ENCODE assay signal across 4 cellular contexts in the genomic region with DNA sequence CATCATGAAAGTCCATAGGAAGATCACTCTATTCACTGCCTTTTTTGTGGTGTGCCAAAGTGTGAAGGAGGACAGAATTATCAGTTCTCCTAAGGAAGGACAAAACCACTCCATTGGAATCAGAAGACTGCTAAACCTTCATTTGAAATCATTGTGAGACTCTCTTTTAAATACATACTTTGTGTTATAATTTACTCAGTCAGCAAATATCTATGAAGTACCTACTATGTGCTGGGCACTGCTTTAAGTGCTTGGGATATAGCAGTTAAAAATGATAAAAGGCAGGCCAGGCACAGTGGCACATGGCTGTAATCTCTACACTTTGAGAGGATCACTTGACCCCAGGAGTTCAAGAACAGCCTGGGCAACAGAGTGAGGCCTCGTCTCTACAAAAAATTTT.
TF ChIP-seq lines count a peak whose summit lies in the region.

No MANE protein-coding gene starts in this region.

TF ChIP-seq in HepG2, 621 proteins besides CTCF, POLR2A, EP300 and RAD21:
- TF ChIP-seq AGO2 (optimal IDR thresholded peaks at IDR 0.05; ENCODE audit: low read depth, low read length) (no peak), ZNF335 (CRISPR knock-in tag; IDR thresholded peaks at IDR 0.05) (no peak), MAFK (conservative IDR thresholded peaks at IDR 0.05 in 1 of 2, IDR thresholded peaks at IDR 0.05 in 1 of 2; ENCODE audit: low read length in 2 of 2) (peak; percentile 66 to 83; a peak in 3 of 4 replicates), MAFF (IDR thresholded peaks at IDR 0.05; ENCODE audit: low read depth, low read length) (peak; percentile 74)

TF ChIP-seq in A549, 52 proteins besides CTCF, POLR2A, EP300 and RAD21:
- TF ChIP-seq MAFK (IDR thresholded peaks at IDR 0.05; ENCODE audit: partially characterized antibody): peak; percentile 44
- TF ChIP-seq, protein P1, sequence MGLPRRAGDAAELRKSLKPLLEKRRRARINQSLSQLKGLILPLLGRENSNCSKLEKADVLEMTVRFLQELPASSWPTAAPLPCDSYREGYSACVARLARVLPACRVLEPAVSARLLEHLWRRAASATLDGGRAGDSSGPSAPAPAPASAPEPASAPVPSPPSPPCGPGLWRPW (IDR thresholded peaks at IDR 0.05): no peak

TF ChIP-seq in IMR-90, 13 proteins besides CTCF, POLR2A, EP300 and RAD21:
- TF ChIP-seq MAFK (IDR thresholded peaks at IDR 0.05; ENCODE audit: low read depth, low read length) (peak; percentile 56), CEBPB (IDR thresholded peaks at IDR 0.05; ENCODE audit: low read depth, low read length) (no peak), SMC3 (IDR thresholded peaks at IDR 0.05; ENCODE audit: low read depth, low read length) (no peak), MAZ (IDR thresholded peaks at IDR 0.05; ENCODE audit: borderline replicate concordance, low read depth, low read length) (no peak)

TF ChIP-seq in K562, 482 proteins besides CTCF, POLR2A, EP300 and RAD21:
- peak; percentile 34; the same call in 1 of the 2 replicates for TF ChIP-seq C11orf30 (IDR thresholded peaks at IDR 0.05; ENCODE audit: low read depth)
- TF ChIP-seq, protein P2, sequence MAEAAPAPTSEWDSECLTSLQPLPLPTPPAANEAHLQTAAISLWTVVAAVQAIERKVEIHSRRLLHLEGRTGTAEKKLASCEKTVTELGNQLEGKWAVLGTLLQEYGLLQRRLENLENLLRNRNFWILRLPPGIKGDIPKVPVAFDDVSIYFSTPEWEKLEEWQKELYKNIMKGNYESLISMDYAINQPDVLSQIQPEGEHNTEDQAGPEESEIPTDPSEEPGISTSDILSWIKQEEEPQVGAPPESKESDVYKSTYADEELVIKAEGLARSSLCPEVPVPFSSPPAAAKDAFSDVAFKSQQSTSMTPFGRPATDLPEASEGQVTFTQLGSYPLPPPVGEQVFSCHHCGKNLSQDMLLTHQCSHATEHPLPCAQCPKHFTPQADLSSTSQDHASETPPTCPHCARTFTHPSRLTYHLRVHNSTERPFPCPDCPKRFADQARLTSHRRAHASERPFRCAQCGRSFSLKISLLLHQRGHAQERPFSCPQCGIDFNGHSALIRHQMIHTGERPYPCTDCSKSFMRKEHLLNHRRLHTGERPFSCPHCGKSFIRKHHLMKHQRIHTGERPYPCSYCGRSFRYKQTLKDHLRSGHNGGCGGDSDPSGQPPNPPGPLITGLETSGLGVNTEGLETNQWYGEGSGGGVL (CRISPR knock-in tag; IDR thresholded peaks at IDR 0.05): no peak
- no peak for TF ChIP-seq MYBL2 (IDR thresholded peaks at IDR 0.05; ENCODE audit: low read depth)
- no peak for TF ChIP-seq MYBL2 (CRISPR knock-in tag; IDR thresholded peaks at IDR 0.05; ENCODE audit: borderline replicate concordance)
- no peak for TF ChIP-seq NFIX (CRISPR knock-in tag; IDR thresholded peaks at IDR 0.05; ENCODE audit: low read depth)
- TF ChIP-seq THRAP3 (IDR thresholded peaks at IDR 0.05; ENCODE audit: borderline replicate concordance): no peak
- no peak for TF ChIP-seq ZNF23 (CRISPR knock-in tag; IDR thresholded peaks at IDR 0.05)
- peak; percentile 33; the same call in 1 of the 2 replicates for TF ChIP-seq MAFK (IDR thresholded peaks at IDR 0.05; ENCODE audit: low read length)
- peak; percentile 65 for TF ChIP-seq ZNF316 (IDR thresholded peaks at IDR 0.05)
- 0 out of 2 replicates have a peak, but pooled peaks have one; percentile 13 for TF ChIP-seq MAFG (tag; conservative IDR thresholded peaks at IDR 0.05)
- no peak for TF ChIP-seq GABPA (tag; conservative IDR thresholded peaks at IDR 0.05; ENCODE audit: low read depth)
- TF ChIP-seq ZNF79 (CRISPR knock-in tag; IDR thresholded peaks at IDR 0.05; ENCODE audit: low read depth): no peak
- TF ChIP-seq MAFF (IDR thresholded peaks at IDR 0.05; ENCODE audit: low read length): peak; percentile 54
- TF ChIP-seq BRD9 (IDR thresholded peaks at IDR 0.05; ENCODE audit: low read depth, partially characterized antibody): no peak
- no peak for TF ChIP-seq SMC3 (conservative IDR thresholded peaks at IDR 0.05; ENCODE audit: insufficient read depth, low read depth, low read length)
- TF ChIP-seq, protein P3, sequence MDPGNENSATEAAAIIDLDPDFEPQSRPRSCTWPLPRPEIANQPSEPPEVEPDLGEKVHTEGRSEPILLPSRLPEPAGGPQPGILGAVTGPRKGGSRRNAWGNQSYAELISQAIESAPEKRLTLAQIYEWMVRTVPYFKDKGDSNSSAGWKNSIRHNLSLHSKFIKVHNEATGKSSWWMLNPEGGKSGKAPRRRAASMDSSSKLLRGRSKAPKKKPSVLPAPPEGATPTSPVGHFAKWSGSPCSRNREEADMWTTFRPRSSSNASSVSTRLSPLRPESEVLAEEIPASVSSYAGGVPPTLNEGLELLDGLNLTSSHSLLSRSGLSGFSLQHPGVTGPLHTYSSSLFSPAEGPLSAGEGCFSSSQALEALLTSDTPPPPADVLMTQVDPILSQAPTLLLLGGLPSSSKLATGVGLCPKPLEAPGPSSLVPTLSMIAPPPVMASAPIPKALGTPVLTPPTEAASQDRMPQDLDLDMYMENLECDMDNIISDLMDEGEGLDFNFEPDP (CRISPR knock-in tag; IDR thresholded peaks at IDR 0.05): no peak
TF ChIP-seq in K562: peak in this region for 5.
